In genomic region chr20:1926237-1926636, GRCh38 we compare ENCODE assay signal across 21 cellular contexts. TPM values are rescaled to one million over a fixed set of nuclear protein-coding genes. Genes with fewer than 3 reads are reported as not detected.
DNase-seq lines count a peak whose midpoint lies in the region; ATAC-seq and TF ChIP-seq lines count a peak whose summit lies in the region.
"Had no signal": no experiment of that assay in that cellular context is flagged by ENCODE, and none has a peak within 500 bp of the region (broad histone marks: within the 10 kb centered on the region; RNA-seq: fewer than 3 reads in every experiment).

No MANE protein-coding gene starts in this region.

- no peaks in the 10 kb centered on the region for H3K9me3 Mint-ChIP-seq in CD14-positive monocyte
- no peaks in the 10 kb centered on the region for H3K9me3 Mint-ChIP-seq in dendritic cell treated with granulocyte-macrophage colony-stimulating factor and Interleukin-4, amounts not matched to agents 40 ng/mL and 50 ng/mL, for 4 days

- DNase-seq in CD14-positive monocyte (ENCODE audit: low spot score): no peak
- DNase-seq in RWPE1 (ENCODE audit: low spot score): no peak
- DNase-seq in activated gamma-delta T cell treated with Interleukin-2 at 50 U/mL for 16 hours: no peak
- DNase-seq in NCI-H187 (lab: John Stamatoyannopoulos, UW): no peak
- DNase-seq: EL, GOT3, NCI-H1092 treated with DMSO at 0.1 percent for 48 hours, NCI-H146, NCI-H2029 treated with DMSO at 0.1 percent for 48 hours, NCI-H345, NCI-H524 treated with DMSO at 0.1 percent for 48 hours, NCI-H82, PC-9, RPMI8226 had no signal

- POLR2A ChIA-PET in RWPE1 (lab: Yijun Ruan, JAX; ENCODE audit: low non-redundant PET): no interaction called here

- no peak overlapping the region for H3K4me3 ChIP-seq in neutrophil (ENCODE audit: low read depth in 1 of 2, low read length in 1 of 2)
- H3K4me3 ChIP-seq: A549, PC-9 had no signal

- H3K4me3 Mint-ChIP-seq in CD14-positive monocyte: no peak overlapping the region
- H3K4me3 Mint-ChIP-seq in dendritic cell treated with granulocyte-macrophage colony-stimulating factor and Interleukin-4, amounts not matched to agents 40 ng/mL and 50 ng/mL, for 4 days: no peak overlapping the region
- H3K4me3 Mint-ChIP-seq: B cell had no signal

- peaks cover 92 to 99% of the 10 kb centered on the region in 2 donors for H3K36me3 Mint-ChIP-seq in CD14-positive monocyte
- peaks cover 100% of the 10 kb centered on the region for H3K36me3 Mint-ChIP-seq in dendritic cell treated with granulocyte-macrophage colony-stimulating factor and Interleukin-4, amounts not matched to agents 40 ng/mL and 50 ng/mL, for 4 days (ENCODE audit: low read depth)

- H3K4me1 Mint-ChIP-seq in CD14-positive monocyte: peaks cover 15% of the 10 kb centered on the region
- H3K4me1 Mint-ChIP-seq in dendritic cell treated with granulocyte-macrophage colony-stimulating factor and Interleukin-4, amounts not matched to agents 40 ng/mL and 50 ng/mL, for 4 days (ENCODE audit: low read depth): peaks cover 80% of the 10 kb centered on the region

- no peak for TF ChIP-seq CTCF in CD14-positive monocyte (IDR thresholded peaks at IDR 0.05)
- TF ChIP-seq CTCF in RWPE1 (conservative IDR thresholded peaks at IDR 0.05; ENCODE audit: low read depth): no peak
- TF ChIP-seq CTCF in neutrophil (IDR thresholded peaks at IDR 0.05): no peak

- peaks cover 100% of the 10 kb centered on the region for H3K36me3 ChIP-seq in neutrophil

- no peak for ATAC-seq in HG02759 (IDR thresholded peaks at IDR 0.05; ENCODE audit: unreplicated experiment)
- ATAC-seq: A549, HCT116 had no signal

- H3K27ac Mint-ChIP-seq in CD14-positive monocyte: peak overlapping the region in 4 of 7 donors; percentile 21 to 75 (median 64)
- H3K27ac Mint-ChIP-seq in dendritic cell treated with granulocyte-macrophage colony-stimulating factor and Interleukin-4, amounts not matched to agents 40 ng/mL and 50 ng/mL, for 4 days: peak overlapping the region; percentile 53
- H3K27ac Mint-ChIP-seq: B cell had no signal

- no peaks in the 10 kb centered on the region for H3K27me3 ChIP-seq in neutrophil

- CTCF ChIA-PET in RWPE1 (lab: Yijun Ruan, JAX): interaction anchor here (0.6 to 1.1 kb wide), 2 partner anchors 113 to 142 kb away, joined by 3 read pairs; no protein-coding TSS in a partner anchor

- intact Hi-C loops in CD14-positive monocyte (cut with micrococcal nuclease): loop anchor here in 1 of 2 donors (5.0 kb wide), 1 partner anchor 36 kb away; no protein-coding TSS in a partner anchor
- intact Hi-C loops in dendritic cell treated with granulocyte-macrophage colony-stimulating factor and Interleukin-4, amounts not matched to agents 40 ng/mL and 50 ng/mL, for 4 days (cut with micrococcal nuclease): no loop called here

- H3K27ac ChIP-seq in RWPE1 (peak overlapping the region; percentile 20), neutrophil (peak overlapping the region; percentile 18)
- H3K27ac ChIP-seq: A549, KMS-11, PC-9 had no signal

- no peaks in the 10 kb centered on the region for H3K9me3 ChIP-seq in neutrophil
- H3K9me3 ChIP-seq: A549 had no signal

- no peaks in the 10 kb centered on the region for H3K4me1 ChIP-seq in neutrophil (ENCODE audit: control insufficient read depth in 1 of 2, insufficient read depth in 1 of 2, low read depth in 1 of 2, low read length in 1 of 2)

- H3K27me3 Mint-ChIP-seq in CD14-positive monocyte (ENCODE audit: low read depth in 3 of 3): peaks cover 0 to 2% (median 2%) of the 10 kb centered on the region in 3 donors
- H3K27me3 Mint-ChIP-seq in dendritic cell treated with granulocyte-macrophage colony-stimulating factor and Interleukin-4, amounts not matched to agents 40 ng/mL and 50 ng/mL, for 4 days: no peaks in the 10 kb centered on the region
- H3K27me3 Mint-ChIP-seq: B cell had no signal

RNA-seq across cellular contexts. Expression of gene SIRPA, which starts 31.0 kb away (rescaled TPM):
- 10 to 100 TPM; 28.4 to 58.3 TPM for polyA plus RNA-seq in CD14-positive monocyte
